ENCODE assay signal across 1 cellular context in the genomic region with DNA sequence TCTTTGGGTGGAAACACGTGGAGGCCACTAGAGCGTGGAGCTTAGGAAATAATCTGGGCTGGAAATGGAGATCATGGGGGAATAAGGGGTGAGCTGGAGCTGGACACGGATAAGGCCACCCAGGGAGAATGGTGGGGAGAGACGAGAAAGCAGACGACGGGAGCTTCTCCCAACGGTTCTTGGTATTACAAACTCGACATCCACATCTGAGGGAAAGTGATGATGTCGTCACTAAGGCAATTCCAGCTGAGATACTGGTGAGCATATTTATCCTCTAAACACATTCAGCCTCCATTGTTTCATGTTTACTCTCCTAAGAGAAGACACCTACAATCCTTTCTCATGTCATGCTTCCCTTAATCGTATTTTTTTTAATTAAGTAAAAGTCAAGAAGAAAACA.
TF ChIP-seq lines count a peak whose summit lies in the region.

No MANE protein-coding gene starts in this region.

TF ChIP-seq in K562, 482 proteins besides CTCF, POLR2A, EP300 and RAD21:
- TF ChIP-seq, protein P1, sequence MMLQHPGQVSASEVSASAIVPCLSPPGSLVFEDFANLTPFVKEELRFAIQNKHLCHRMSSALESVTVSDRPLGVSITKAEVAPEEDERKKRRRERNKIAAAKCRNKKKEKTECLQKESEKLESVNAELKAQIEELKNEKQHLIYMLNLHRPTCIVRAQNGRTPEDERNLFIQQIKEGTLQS (IDR thresholded peaks at IDR 0.05): 0 out of 2 replicates have a peak, but pooled peaks have one; percentile 35
- TF ChIP-seq, protein P1 (CRISPR knock-in tag; conservative IDR thresholded peaks at IDR 0.05): no peak
- TF ChIP-seq ATF7 (IDR thresholded peaks at IDR 0.05) (peak; percentile 35; the same call in 1 of the 2 replicates), ZNF316 (IDR thresholded peaks at IDR 0.05) (peak; percentile 72), GATA2 (CRISPR knock-in tag; IDR thresholded peaks at IDR 0.05) (no peak), ZNF589 (CRISPR knock-in tag; IDR thresholded peaks at IDR 0.05; ENCODE audit: low read depth) (no peak), HDAC1 (IDR thresholded peaks at IDR 0.05) (no peak), PRMT5 (CRISPR knock-in tag; IDR thresholded peaks at IDR 0.05) (no peak), SMAD3 (CRISPR knock-in tag; conservative IDR thresholded peaks at IDR 0.05) (no peak), MAFG (tag; conservative IDR thresholded peaks at IDR 0.05) (peak; percentile 19; the same call in 1 of the 2 replicates), SLC30A9 (CRISPR knock-in tag; IDR thresholded peaks at IDR 0.05) (no peak), C11orf30 (IDR thresholded peaks at IDR 0.05; ENCODE audit: low read depth) (peak; percentile 26; the same call in 1 of the 2 replicates), ZFX (CRISPR knock-in tag; IDR thresholded peaks at IDR 0.05) (peak; percentile 44)
- TF ChIP-seq, protein P2, sequence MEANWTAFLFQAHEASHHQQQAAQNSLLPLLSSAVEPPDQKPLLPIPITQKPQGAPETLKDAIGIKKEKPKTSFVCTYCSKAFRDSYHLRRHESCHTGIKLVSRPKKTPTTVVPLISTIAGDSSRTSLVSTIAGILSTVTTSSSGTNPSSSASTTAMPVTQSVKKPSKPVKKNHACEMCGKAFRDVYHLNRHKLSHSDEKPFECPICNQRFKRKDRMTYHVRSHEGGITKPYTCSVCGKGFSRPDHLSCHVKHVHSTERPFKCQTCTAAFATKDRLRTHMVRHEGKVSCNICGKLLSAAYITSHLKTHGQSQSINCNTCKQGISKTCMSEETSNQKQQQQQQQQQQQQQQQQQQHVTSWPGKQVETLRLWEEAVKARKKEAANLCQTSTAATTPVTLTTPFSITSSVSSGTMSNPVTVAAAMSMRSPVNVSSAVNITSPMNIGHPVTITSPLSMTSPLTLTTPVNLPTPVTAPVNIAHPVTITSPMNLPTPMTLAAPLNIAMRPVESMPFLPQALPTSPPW (CRISPR knock-in tag; IDR thresholded peaks at IDR 0.05): 0 out of 2 replicates have a peak, but pooled peaks have one; percentile 3
- TF ChIP-seq, protein P3, sequence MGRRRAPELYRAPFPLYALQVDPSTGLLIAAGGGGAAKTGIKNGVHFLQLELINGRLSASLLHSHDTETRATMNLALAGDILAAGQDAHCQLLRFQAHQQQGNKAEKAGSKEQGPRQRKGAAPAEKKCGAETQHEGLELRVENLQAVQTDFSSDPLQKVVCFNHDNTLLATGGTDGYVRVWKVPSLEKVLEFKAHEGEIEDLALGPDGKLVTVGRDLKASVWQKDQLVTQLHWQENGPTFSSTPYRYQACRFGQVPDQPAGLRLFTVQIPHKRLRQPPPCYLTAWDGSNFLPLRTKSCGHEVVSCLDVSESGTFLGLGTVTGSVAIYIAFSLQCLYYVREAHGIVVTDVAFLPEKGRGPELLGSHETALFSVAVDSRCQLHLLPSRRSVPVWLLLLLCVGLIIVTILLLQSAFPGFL (CRISPR knock-in tag; IDR thresholded peaks at IDR 0.05): no peak
- TF ChIP-seq, protein P4, sequence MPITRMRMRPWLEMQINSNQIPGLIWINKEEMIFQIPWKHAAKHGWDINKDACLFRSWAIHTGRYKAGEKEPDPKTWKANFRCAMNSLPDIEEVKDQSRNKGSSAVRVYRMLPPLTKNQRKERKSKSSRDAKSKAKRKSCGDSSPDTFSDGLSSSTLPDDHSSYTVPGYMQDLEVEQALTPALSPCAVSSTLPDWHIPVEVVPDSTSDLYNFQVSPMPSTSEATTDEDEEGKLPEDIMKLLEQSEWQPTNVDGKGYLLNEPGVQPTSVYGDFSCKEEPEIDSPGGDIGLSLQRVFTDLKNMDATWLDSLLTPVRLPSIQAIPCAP (CRISPR knock-in tag; IDR thresholded peaks at IDR 0.05; ENCODE audit: borderline replicate concordance): 0 out of 2 replicates have a peak, but pooled peaks have one; percentile 12
